Comparison of ENCODE assay signal across 8 cellular contexts in genomic region chr1:161390559-161390858, GRCh38. TPM values are rescaled to one million over a fixed set of nuclear protein-coding genes. Genes with fewer than 3 reads are reported as not detected.
DNase-seq lines count a peak whose midpoint lies in the region; ATAC-seq and TF ChIP-seq lines count a peak whose summit lies in the region.

No MANE protein-coding gene starts in this region.

- no peaks in the 10 kb centered on the region for H3K9me3 ChIP-seq in SJSA1 (replicated peaks)

- H3K4me3 ChIP-seq in SJSA1 = peak overlapping the region; percentile 66
- peak overlapping the region; percentile 72 for H3K4me3 ChIP-seq in fibroblast of villous mesenchyme (ENCODE audit: low read depth, low read length)
- H3K4me3 ChIP-seq in skin epidermis = peak overlapping the region; percentile 42 to 72 (median 56)

- no peaks in the 10 kb centered on the region for H3K27me3 Mint-ChIP-seq in activated CD8-positive, alpha-beta memory T cell treated with anti-CD3 and anti-CD28 coated beads, Interleukin-2, amount 10 ng/mL, durations not matched to agents 7 days and 5 days

- no peak for ATAC-seq in activated CD8-positive, alpha-beta memory T cell treated with anti-CD3 and anti-CD28 coated beads, Interleukin-2, amount 10 ng/mL, durations not matched to agents 7 days and 5 days

- peaks cover 38% of the 10 kb centered on the region for H3K4me1 Mint-ChIP-seq in activated CD8-positive, alpha-beta memory T cell treated with anti-CD3 and anti-CD28 coated beads, Interleukin-2, amount 10 ng/mL, durations not matched to agents 7 days and 5 days

- CTCF ChIA-PET in activated CD8-positive, alpha-beta memory T cell treated with anti-CD3 and anti-CD28 coated beads, Interleukin-2, amount 10 ng/mL, durations not matched to agents 7 days and 5 days (lab: Charles Lee) = interaction anchor here (1.1 to 12.7 kb wide), 4 partner anchors 10 to 225 kb away, joined by 4 to 215 read pairs (median 7); partner anchors contain the start of genes APOA2, PPOX and TOMM40L

- peak overlapping the region; percentile 98 for H3K27ac Mint-ChIP-seq in activated CD8-positive, alpha-beta memory T cell treated with anti-CD3 and anti-CD28 coated beads, Interleukin-2, amount 10 ng/mL, durations not matched to agents 7 days and 5 days

- H3K4me3 Mint-ChIP-seq in activated CD8-positive, alpha-beta memory T cell treated with anti-CD3 and anti-CD28 coated beads, Interleukin-2, amount 10 ng/mL, durations not matched to agents 7 days and 5 days = peak overlapping the region; percentile 91

- no peak for TF ChIP-seq CTCF in fibroblast of villous mesenchyme (IDR thresholded peaks at IDR 0.05; ENCODE audit: insufficient read depth, low read depth, low read length)

- no peaks in the 10 kb centered on the region for H3K27me3 ChIP-seq in SJSA1 (replicated peaks)

- peaks cover 12% of the 10 kb centered on the region for H3K4me1 ChIP-seq in SJSA1 (replicated peaks)

- no peak for DNase-seq in activated CD8-positive, alpha-beta memory T cell treated with anti-CD3 and anti-CD28 coated beads, Interleukin-2, amount 10 ng/mL, durations not matched to agents 7 days and 5 days
- DNase-seq in activated CD8-positive, alpha-beta memory T cell treated with anti-CD3 and anti-CD28 coated beads for 24 hours = no peak
- DNase-seq in SJSA1 (ENCODE audit: low read depth in 1 of 2, low spot score in 2 of 2) (no peak), fibroblast of villous mesenchyme (ENCODE audit: low read depth) (no peak), NCI-H1092 (lab: John Stamatoyannopoulos, UW) (no peak), H4 (ENCODE audit: low spot score) (no peak), RPMI8226 (no peak)

- H3K36me3 ChIP-seq in SJSA1 = 0 out of 2 replicates have a peak, but pooled peaks cover 3% of the 10 kb centered on the region

- H3K36me3 Mint-ChIP-seq in activated CD8-positive, alpha-beta memory T cell treated with anti-CD3 and anti-CD28 coated beads, Interleukin-2, amount 10 ng/mL, durations not matched to agents 7 days and 5 days = peaks cover 2% of the 10 kb centered on the region

- H3K9me3 Mint-ChIP-seq in activated CD8-positive, alpha-beta memory T cell treated with anti-CD3 and anti-CD28 coated beads, Interleukin-2, amount 10 ng/mL, durations not matched to agents 7 days and 5 days (ENCODE audit: low read depth) = no peaks in the 10 kb centered on the region

- peak overlapping the region; percentile 61 for H3K27ac ChIP-seq in SJSA1
- H3K27ac ChIP-seq in skin epidermis = peak overlapping the region in 20 of 21 experiments; percentile 24 to 97 (median 92)

RNA-seq across cellular contexts. Expression of gene CFAP126, which starts 22.8 kb away (rescaled TPM):
- total RNA-seq in activated CD8-positive, alpha-beta memory T cell treated with anti-CD3 and anti-CD28 coated beads, Interleukin-2, amount 10 ng/mL, durations not matched to agents 7 days and 5 days = not detected
- total RNA-seq in SJSA1 (2014; rRNA removed; shearing (Covaris generic)) = not detected in 2 replicates
- total RNA-seq in fibroblast of villous mesenchyme = not detected in 2 replicates
- not detected in 2 replicates for total RNA-seq in H4 (2014; rRNA removed; shearing (Covaris generic))
